Comparison of ENCODE assay signal across 20 cellular contexts in the genomic region with DNA sequence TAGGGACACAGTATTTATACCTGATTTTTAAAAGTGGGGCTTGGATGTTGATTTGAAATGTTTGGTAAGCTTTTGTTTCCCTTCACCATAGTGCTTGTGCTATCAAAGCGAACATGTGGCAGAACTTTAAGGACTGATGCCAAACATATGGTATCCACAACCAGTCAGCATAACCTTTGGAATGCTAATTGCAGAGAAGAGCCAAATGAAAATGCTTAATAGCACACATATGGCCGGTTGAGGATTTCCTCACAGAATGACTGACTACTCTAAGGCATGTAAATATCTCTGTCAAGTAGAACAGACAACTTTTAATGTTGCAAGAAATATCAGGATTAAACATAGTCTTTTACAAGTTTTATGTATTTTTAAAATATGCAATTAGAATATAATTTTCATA.
DNase-seq lines count a peak whose midpoint lies in the region; ATAC-seq, FAIRE-seq and TF ChIP-seq lines count a peak whose summit lies in the region.
"Had no signal": no experiment of that assay in that cellular context is flagged by ENCODE, and none has a peak within 500 bp of the region (broad histone marks: within the 10 kb centered on the region; RNA-seq: fewer than 3 reads in every experiment).

No MANE protein-coding gene starts in this region.

- no peak overlapping the region for H3K27ac ChIP-seq in astrocyte (ENCODE audit: low read depth, low read length)
- H3K27ac ChIP-seq: esophagus squamous epithelium, spleen had no signal

- H3K4me3 ChIP-seq in AG04449 (ENCODE audit: low read depth, low read length): no peak overlapping the region
- no peak overlapping the region for H3K4me3 ChIP-seq in astrocyte (ENCODE audit: insufficient read depth, low read depth, low read length)
- H3K4me3 ChIP-seq in foreskin fibroblast (ENCODE audit: low read depth in 1 of 2, low read length in 2 of 2): no peak overlapping the region
- H3K4me3 ChIP-seq: esophagus squamous epithelium, spleen had no signal

- CTCF ChIA-PET in AG04449 (lab: Yijun Ruan, JAX): interaction anchor here (1.1 kb wide), 1 partner anchor 124 kb away, joined by 3 read pairs; no protein-coding TSS in a partner anchor

- no peaks in the 10 kb centered on the region for H3K36me3 Mint-ChIP-seq in astrocyte (ENCODE audit: low read depth, unreplicated experiment)

- DNase-seq in AG04449 (ENCODE audit: low read depth, low spot score) (peak; percentile 87), GM04503 (ENCODE audit: low read depth) (peak; percentile 93), astrocyte (ENCODE audit: low read depth) (peak; percentile 90), foreskin fibroblast (peak; percentile 93 to 96), activated gamma-delta T cell treated with Interleukin-2 at 50 U/mL for 16 hours (no peak)
- DNase-seq in activated CD4-positive, alpha-beta T cell treated with anti-CD3 and anti-CD28 coated beads, Interleukin-2, amount 50 U/mL, for 48 hours: no peak
- no peak for DNase-seq in activated CD8-positive, alpha-beta memory T cell treated with anti-CD3 and anti-CD28 coated beads, Interleukin-2, amount 50 U/mL, for 4 hours
- DNase-seq: ACHN; activated CD4-positive, alpha-beta T cell treated with anti-CD3 and anti-CD28 coated beads for 1 hour; activated T-cell treated with anti-CD3 and anti-CD28 coated beads, Interleukin-2, amount 50 U/mL, for 1 hour; esophagus squamous epithelium; mesendoderm; NCI-H187; nucleus accumbens; spleen had no signal

- no peak overlapping the region for H2AFZ ChIP-seq in astrocyte (ENCODE audit: low read depth, low read length)

- no peaks in the 10 kb centered on the region for H3K9me3 Mint-ChIP-seq in astrocyte (ENCODE audit: unreplicated experiment)
- H3K9me3 Mint-ChIP-seq: stimulated activated naive CD8-positive, alpha-beta T cell treated with anti-CD3 and anti-CD28 coated beads, Interleukin-15, Interleukin-2, amounts not matched to agents 100 ng/mL and 50 ng/mL, for 24 hours had no signal

- TF ChIP-seq CTCF in AG04449 (IDR thresholded peaks at IDR 0.05; ENCODE audit: insufficient read depth, low read length, missing control alignments) (no peak), astrocyte (IDR thresholded peaks at IDR 0.05; ENCODE audit: insufficient read depth, low read depth, low read length) (no peak), foreskin fibroblast (IDR thresholded peaks at IDR 0.05; ENCODE audit: low read depth, low read length) (no peak)

- H3K4me3 Mint-ChIP-seq in astrocyte (ENCODE audit: unreplicated experiment): no peak overlapping the region
- H3K4me3 Mint-ChIP-seq: stimulated activated naive CD8-positive, alpha-beta T cell treated with anti-CD3 and anti-CD28 coated beads, Interleukin-15, Interleukin-2, amounts not matched to agents 100 ng/mL and 50 ng/mL, for 24 hours had no signal

- no peak overlapping the region for H3K9ac ChIP-seq in astrocyte (ENCODE audit: low read length)

- no peaks in the 10 kb centered on the region for H3K4me1 Mint-ChIP-seq in astrocyte (ENCODE audit: low read depth, unreplicated experiment)

- no peaks in the 10 kb centered on the region for H3K4me1 ChIP-seq in astrocyte (ENCODE audit: insufficient read depth, low read length)
- H3K4me1 ChIP-seq: esophagus squamous epithelium, spleen had no signal

- no peak for ATAC-seq in HG02970 (IDR thresholded peaks at IDR 0.05; ENCODE audit: low FRiP score, unreplicated experiment)
- ATAC-seq: HCT116 had no signal

- no peaks in the 10 kb centered on the region for H3K27me3 Mint-ChIP-seq in astrocyte (ENCODE audit: low read depth, unreplicated experiment)
- H3K27me3 Mint-ChIP-seq: stimulated activated naive CD8-positive, alpha-beta T cell treated with anti-CD3 and anti-CD28 coated beads, Interleukin-15, Interleukin-2, amounts not matched to agents 100 ng/mL and 50 ng/mL, for 24 hours had no signal

- H3K4me2 ChIP-seq in astrocyte (ENCODE audit: low read length): no peak overlapping the region

- no peaks in the 10 kb centered on the region for H3K9me3 ChIP-seq in astrocyte (ENCODE audit: insufficient read depth, low read depth, low read length)
- H3K9me3 ChIP-seq: esophagus squamous epithelium had no signal

- no peaks in the 10 kb centered on the region for H3K36me3 ChIP-seq in astrocyte (ENCODE audit: insufficient read depth, low read length)
- H3K36me3 ChIP-seq: esophagus squamous epithelium, spleen had no signal

- H3K27ac Mint-ChIP-seq in astrocyte (ENCODE audit: unreplicated experiment): no peak overlapping the region
- H3K27ac Mint-ChIP-seq: stimulated activated naive CD8-positive, alpha-beta T cell treated with anti-CD3 and anti-CD28 coated beads, Interleukin-15, Interleukin-2, amounts not matched to agents 100 ng/mL and 50 ng/mL, for 24 hours had no signal

- POLR2A ChIA-PET in AG04449 (lab: Yijun Ruan, JAX): no interaction called here

- H4K20me1 ChIP-seq in astrocyte (ENCODE audit: insufficient read depth, low read length): no peaks in the 10 kb centered on the region

- no peaks in the 10 kb centered on the region for H3K79me2 ChIP-seq in astrocyte (ENCODE audit: insufficient read depth, low read length)

- FAIRE-seq in astrocyte (lab: Jason Lieb, UNC): peak; percentile 76
- FAIRE-seq: colon, D721Med had no signal

- H3K27me3 ChIP-seq in astrocyte (ENCODE audit: insufficient read depth, low read length): no peaks in the 10 kb centered on the region
- H3K27me3 ChIP-seq: esophagus squamous epithelium, spleen had no signal

Comparison
In these comparisons a context has a peak if more than half of its experiments do, and no peak if none do; other contexts are left out.
1. DNase-seq: peak in AG04449 (single experiment), GM04503 (single experiment), astrocyte (single experiment) and foreskin fibroblast (2 of 2); none in activated CD4-positive, alpha-beta T cell treated with anti-CD3 and anti-CD28 coated beads, Interleukin-2, amount 50 U/mL, for 48 hours (0 of 2), activated CD8-positive, alpha-beta memory T cell treated with anti-CD3 and anti-CD28 coated beads, Interleukin-2, amount 50 U/mL, for 4 hours (single experiment) and activated gamma-delta T cell treated with Interleukin-2 at 50 U/mL for 16 hours (single experiment).